In genomic region chrX:101191217-101191750, GRCh38 we compare ENCODE assay signal across 9 cellular contexts. TPM values are rescaled to one million over a fixed set of nuclear protein-coding genes. Genes with fewer than 3 reads are reported as not detected.
DNase-seq lines count a peak whose midpoint lies in the region; TF ChIP-seq lines count a peak whose summit lies in the region.
"Had no signal": no experiment of that assay in that cellular context is flagged by ENCODE, and none has a peak within 500 bp of the region (broad histone marks: within the 10 kb centered on the region; RNA-seq: fewer than 3 reads in every experiment).

No MANE protein-coding gene starts in this region.

- DNase-seq in ecto neural progenitor cell (ENCODE audit: low spot score) = peak; percentile 69
- peak; percentile 66 for DNase-seq in islet precursor cell
- no peak for DNase-seq in smooth muscle cell (lab: John Stamatoyannopoulos, UW; ENCODE audit: unreplicated experiment)
- DNase-seq in activated CD4-positive, alpha-beta T cell treated with anti-CD3 and anti-CD28 coated beads, Interleukin-2, amount 50 U/mL, for 4 hours = no peak
- DNase-seq in dedifferentiated amniotic fluid mesenchymal stem cell (ENCODE audit: extremely low spot score) = no peak
- no peak for DNase-seq in UCSD-AML1 (lab: John Stamatoyannopoulos, UW; ENCODE audit: unreplicated experiment)
- DNase-seq in HK-2 (ENCODE audit: unreplicated experiment) = no peak
- DNase-seq: stimulated activated CD4-positive, alpha-beta T cell treated with anti-CD3 and anti-CD28 coated beads, Interleukin-12 subunit alpha, Interleukin-12 subunit beta, amount 100 ng/mL, for 4 hours had no signal

- H3K27me3 ChIP-seq in HUES48 (ENCODE audit: control insufficient read depth, insufficient read depth, low read length) (peaks cover 11% of the 10 kb centered on the region), smooth muscle cell (ENCODE audit: low read depth) (no peaks in the 10 kb centered on the region)

- WGBS in smooth muscle cell (ENCODE audit: low lambda C conversion rate) = 52% methylated on average over 50 of the region's 50 CpGs

- H3K9ac ChIP-seq in HUES48 (ENCODE audit: low read depth, low read length) (0 out of 2 replicates have a peak overlapping the region, but pooled peaks have one; percentile 18), smooth muscle cell (ENCODE audit: low read depth) (no peak overlapping the region)

- H3F3A ChIP-seq in smooth muscle cell (ENCODE audit: low read depth) = no peaks in the 10 kb centered on the region

- no peaks in the 10 kb centered on the region for H3K79me2 ChIP-seq in smooth muscle cell (ENCODE audit: low read depth)

- H3K9me3 ChIP-seq in HUES48 (ENCODE audit: control insufficient read depth, insufficient read depth, low read length) (peaks cover 6% of the 10 kb centered on the region), smooth muscle cell (replicated peaks; ENCODE audit: low read depth) (no peaks in the 10 kb centered on the region)

- H3K4me2 ChIP-seq in smooth muscle cell = peak overlapping the region; percentile 78

- H3K4me3 ChIP-seq in HUES48 (ENCODE audit: low read depth, low read length) (peak overlapping the region; percentile 55), smooth muscle cell (peak overlapping the region; percentile 38)

- no peak overlapping the region for H3K27ac ChIP-seq in HUES48 (ENCODE audit: low read depth, low read length)
- H3K27ac ChIP-seq in smooth muscle cell (ENCODE audit: low read depth) = no peak overlapping the region

- H3K36me3 ChIP-seq in HUES48 (ENCODE audit: control insufficient read depth, insufficient read depth, low read length) (no peaks in the 10 kb centered on the region), smooth muscle cell (ENCODE audit: low read depth) (no peaks in the 10 kb centered on the region)

- H3K4me1 ChIP-seq in HUES48 (ENCODE audit: control insufficient read depth, insufficient read depth, low read length) (peaks cover 3% of the 10 kb centered on the region; the same call in 1 of the 2 replicates), smooth muscle cell (ENCODE audit: low read depth) (no peaks in the 10 kb centered on the region)

- no peaks in the 10 kb centered on the region for H4K20me1 ChIP-seq in smooth muscle cell (ENCODE audit: low read depth)

- H2AFZ ChIP-seq in smooth muscle cell (ENCODE audit: low read depth) = peak overlapping the region; percentile 66

- no peak for TF ChIP-seq CTCF in smooth muscle cell (IDR thresholded peaks at IDR 0.05; ENCODE audit: borderline replicate concordance, insufficient read depth, poor library complexity, severe bottlenecking)

RNA-seq across cellular contexts. Expression of gene DRP2, which starts 28.3 kb away (rescaled TPM):
- total RNA-seq in smooth muscle cell = 10.8 and 12.9 TPM in 2 replicates
- 6.2 and 6.8 TPM in 2 replicates for polyA plus RNA-seq in smooth muscle cell

Comparison
In these comparisons a context has a peak if more than half of its experiments do, and no peak if none do; other contexts are left out.
1. DNase-seq: peak in ecto neural progenitor cell (single experiment) and islet precursor cell (single experiment); none in smooth muscle cell (single experiment), activated CD4-positive, alpha-beta T cell treated with anti-CD3 and anti-CD28 coated beads, Interleukin-2, amount 50 U/mL, for 4 hours (0 of 2), dedifferentiated amniotic fluid mesenchymal stem cell (single experiment), UCSD-AML1 (single experiment) and HK-2 (single experiment).